Comparison of ENCODE assay signal across 10 cellular contexts in the genomic region with DNA sequence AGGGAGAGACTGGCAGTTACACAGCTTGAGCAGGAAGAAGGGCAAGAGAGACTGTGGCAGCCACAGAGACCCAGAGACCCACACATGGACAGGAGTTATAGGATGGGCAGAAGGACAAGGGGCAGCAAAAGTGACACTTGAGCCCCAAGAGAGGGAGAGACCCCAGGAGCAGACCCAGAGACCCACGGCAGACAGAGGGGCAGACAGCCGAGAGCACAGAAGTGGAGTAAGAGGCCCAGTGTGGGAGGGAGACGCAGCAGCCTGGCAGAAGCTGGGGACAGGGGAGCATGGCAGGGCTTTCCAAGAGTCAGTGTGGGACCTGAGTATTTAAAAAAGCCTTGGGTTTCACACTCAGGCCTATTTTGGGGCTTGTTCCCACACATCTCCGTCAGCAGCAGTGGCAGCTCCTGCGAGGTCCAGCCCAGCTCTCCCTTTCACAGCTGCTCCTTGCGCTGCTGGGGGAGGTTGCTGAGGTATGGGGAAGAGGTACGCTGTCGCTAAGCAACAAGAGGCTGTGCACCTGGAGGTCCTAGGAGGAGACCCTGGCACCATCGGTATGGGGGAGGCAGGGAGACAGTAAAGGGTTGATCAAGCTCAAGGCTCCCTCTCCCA. TPM values are rescaled to one million over a fixed set of nuclear protein-coding genes. Genes with fewer than 3 reads are reported as not detected.
DNase-seq lines count a peak whose midpoint lies in the region; ATAC-seq and TF ChIP-seq lines count a peak whose summit lies in the region.
"Had no signal": no experiment of that assay in that cellular context is flagged by ENCODE, and none has a peak within 500 bp of the region (broad histone marks: within the 10 kb centered on the region; RNA-seq: fewer than 3 reads in every experiment).

No MANE protein-coding gene starts in this region.

- no peak overlapping the region for H3K27ac ChIP-seq in mammary epithelial cell (ENCODE audit: insufficient read depth, low read depth, low read length)
- peak overlapping the region; percentile 74 for H3K27ac ChIP-seq in duodenal mucosa (ENCODE audit: low read depth, low read length)
- H3K27ac ChIP-seq in neural progenitor cell = no peak overlapping the region
- peak overlapping the region; percentile 80 to 89 (median 82) for H3K27ac ChIP-seq in upper lobe of left lung

- no peak for TF ChIP-seq EP300 in upper lobe of left lung (IDR thresholded peaks at IDR 0.05)

- H3K79me2 ChIP-seq in mammary epithelial cell (ENCODE audit: insufficient read depth, low read length) (no peaks in the 10 kb centered on the region), neural progenitor cell (ENCODE audit: low read depth) (no peaks in the 10 kb centered on the region)

- H3K9ac ChIP-seq in mammary epithelial cell (ENCODE audit: insufficient read depth, low read length) (no peak overlapping the region), duodenal mucosa (ENCODE audit: low read depth in 1 of 2, low read length in 2 of 2) (no peak overlapping the region), neural progenitor cell (no peak overlapping the region)

- BruUV-seq in MCF 10A (replicated peaks; lab: Mats Ljungman, UMichigan) (no TSS peak), mammary epithelial cell (replicated peaks; lab: Mats Ljungman, UMichigan) (no TSS peak)

- H3K4me3 Mint-ChIP-seq in MCF 10A (ENCODE audit: unreplicated experiment) = peak overlapping the region; percentile 52
- H3K4me3 Mint-ChIP-seq in neural progenitor cell = no peak overlapping the region

- 85% methylated on average over 9 of the region's 9 CpGs for WGBS in mammary epithelial cell (ENCODE audit: low coverage, missing lambda C conversion rate)
- 88 to 92% methylated on average over 9 of the region's 9 CpGs for WGBS in upper lobe of left lung, 2 donors

- POLR2A ChIA-PET in MCF 10A (lab: Yijun Ruan, JAX) = interaction anchor here (0.7 to 8.8 kb wide), 8 partner anchors 9 to 90 kb away, joined by 3 to 197 read pairs (median 12); a partner anchor contains a TSS

- H3K4me1 Mint-ChIP-seq in MCF 10A (ENCODE audit: insufficient read depth, unreplicated experiment) (peaks cover 54% of the 10 kb centered on the region), neural progenitor cell (peaks cover 18% of the 10 kb centered on the region)

- intact Hi-C loops in MCF 10A (cut with micrococcal nuclease) = loop anchor here (1.0 to 10.0 kb wide), 3 partner anchors 8 to 235 kb away; a partner anchor contains a TSS
- intact Hi-C loops in mammary epithelial cell (cut with micrococcal nuclease) = loop anchor here (10.0 kb wide), 1 partner anchor 235 kb away; a partner anchor contains a TSS

- CTCF ChIA-PET in MCF 10A (lab: Yijun Ruan, JAX) (interaction anchor here (0.6 to 3.8 kb wide), 11 partner anchors 8 to 150 kb away, joined by 3 to 24 read pairs (median 4); a partner anchor contains a TSS), mammary epithelial cell (lab: Charles Lee; ENCODE audit: low non-redundant PET) (no interaction called here)

- no peaks in the 10 kb centered on the region for H3K36me3 ChIP-seq in mammary epithelial cell (ENCODE audit: insufficient read depth, low read length)
- no peaks in the 10 kb centered on the region for H3K36me3 ChIP-seq in duodenal mucosa (ENCODE audit: control insufficient read depth in 1 of 2, insufficient read depth in 2 of 2, low read length in 2 of 2)
- H3K36me3 ChIP-seq in neural progenitor cell = no peaks in the 10 kb centered on the region
- H3K36me3 ChIP-seq in upper lobe of left lung = no peaks in the 10 kb centered on the region

- no peaks in the 10 kb centered on the region for H3K27me3 Mint-ChIP-seq in MCF 10A (ENCODE audit: insufficient read depth, unreplicated experiment)
- peaks cover 12% of the 10 kb centered on the region for H3K27me3 Mint-ChIP-seq in neural progenitor cell (ENCODE audit: insufficient read depth, low read depth)

- H3K9me3 ChIP-seq in mammary epithelial cell (replicated peaks; ENCODE audit: insufficient read depth, low read length) (no peaks in the 10 kb centered on the region), duodenal mucosa (ENCODE audit: control insufficient read depth in 1 of 2, low read length in 2 of 2) (no peaks in the 10 kb centered on the region), neural progenitor cell (ENCODE audit: low read depth) (no peaks in the 10 kb centered on the region), upper lobe of left lung (no peaks in the 10 kb centered on the region)

- H3K27ac Mint-ChIP-seq in MCF 10A (ENCODE audit: low read depth, unreplicated experiment) (peak overlapping the region; percentile 77), neural progenitor cell (peak overlapping the region; percentile 22)

- no peak for TF ChIP-seq CTCF in MCF 10A (IDR thresholded peaks at IDR 0.05; ENCODE audit: unreplicated experiment)
- TF ChIP-seq CTCF in mammary epithelial cell (conservative IDR thresholded peaks at IDR 0.05 in 1 of 2, IDR thresholded peaks at IDR 0.05 in 1 of 2; ENCODE audit: extremely low read depth in 1 of 2, insufficient read depth in 1 of 2, low read depth in 1 of 2, low read length in 2 of 2) = no peak
- no peak for TF ChIP-seq CTCF in neural progenitor cell (IDR thresholded peaks at IDR 0.05)
- TF ChIP-seq CTCF in upper lobe of left lung (IDR thresholded peaks at IDR 0.05) = no peak

- no peak for ATAC-seq in upper lobe of left lung (ENCODE audit: low FRiP score in 2 of 2)

- dilution Hi-C loops in mammary epithelial cell (cut with HindIII; ENCODE audit: low sequenced_read_pairs) = no loop called here

- H3K4me1 ChIP-seq in mammary epithelial cell (ENCODE audit: insufficient read depth, low read length) (peaks cover 10% of the 10 kb centered on the region), duodenal mucosa (ENCODE audit: control insufficient read depth in 1 of 2, insufficient read depth in 2 of 2, low read length in 2 of 2) (peaks cover 31 to 32% of the 10 kb centered on the region in 2 donors), neural progenitor cell (peaks cover 3% of the 10 kb centered on the region), upper lobe of left lung (peaks cover 49 to 65% (median 52%) of the 10 kb centered on the region in 4 donors)

- H4K20me1 ChIP-seq in mammary epithelial cell (ENCODE audit: insufficient read depth, low read length) (no peaks in the 10 kb centered on the region), neural progenitor cell (ENCODE audit: low read depth) (no peaks in the 10 kb centered on the region)

- H3K4me3 ChIP-seq in mammary epithelial cell (replicated peaks in 1 of 3; ENCODE audit: insufficient read depth in 1 of 3, low read depth in 2 of 3, low read length in 3 of 3) (no peak overlapping the region), duodenal mucosa (ENCODE audit: low read depth in 1 of 2, low read length in 2 of 2) (no peak overlapping the region), neural progenitor cell (no peak overlapping the region), upper lobe of left lung (no peak overlapping the region)

- H2AFZ ChIP-seq in mammary epithelial cell (ENCODE audit: low read depth, low read length) (no peak overlapping the region), neural progenitor cell (replicated peaks) (no peak overlapping the region)

- in situ Hi-C loops in mammary epithelial cell (cut with MboI; ENCODE audit: low sequenced_read_pairs in 2 of 2) = no loop called here

- no peaks in the 10 kb centered on the region for H3K27me3 ChIP-seq in mammary epithelial cell (ENCODE audit: insufficient read depth, low read length)
- H3K27me3 ChIP-seq in duodenal mucosa (ENCODE audit: control insufficient read depth in 1 of 2, insufficient read depth in 2 of 2, low read length in 2 of 2) = no peaks in the 10 kb centered on the region
- H3K27me3 ChIP-seq in neural progenitor cell = no peaks in the 10 kb centered on the region
- no peaks in the 10 kb centered on the region for H3K27me3 ChIP-seq in upper lobe of left lung

- H3K9me3 Mint-ChIP-seq in MCF 10A (ENCODE audit: unreplicated experiment) (no peaks in the 10 kb centered on the region), neural progenitor cell (no peaks in the 10 kb centered on the region)

- H3K36me3 Mint-ChIP-seq in MCF 10A (ENCODE audit: insufficient read depth, unreplicated experiment) (peaks cover 14% of the 10 kb centered on the region), neural progenitor cell (no peaks in the 10 kb centered on the region)

- H3F3A ChIP-seq in neural progenitor cell (ENCODE audit: low read depth) = peaks cover 5% of the 10 kb centered on the region

- no peak for TF ChIP-seq POLR2A in upper lobe of left lung (IDR thresholded peaks at IDR 0.05)

- DNase-seq in MCF 10A (ENCODE audit: unreplicated experiment) (no peak), mammary epithelial cell (no peak), neural progenitor cell (ENCODE audit: low spot score) (no peak), upper lobe of left lung (no peak), NCI-H2081 treated with DMSO at 0.1 percent for 48 hours (lab: John Stamatoyannopoulos, UW) (no peak), ecto neural progenitor cell (ENCODE audit: low spot score) (no peak), NCI-H345 treated with DMSO at 0.1 percent for 48 hours (lab: John Stamatoyannopoulos, UW; ENCODE audit: unreplicated experiment) (no peak)
- DNase-seq: activated naive CD4-positive, alpha-beta T cell; NCI-H2081 had no signal

- H3K4me2 ChIP-seq in mammary epithelial cell (ENCODE audit: insufficient read depth, low read depth, low read length) = no peak overlapping the region
- H3K4me2 ChIP-seq in neural progenitor cell = no peak overlapping the region

RNA-seq across cellular contexts. Expression of a gene that starts 9.0 kb away (rescaled TPM):
- total RNA-seq in MCF 10A (2022) (113 and 131 TPM in 2 replicates), mammary epithelial cell (10 to 100 TPM in 1 of 2 donors, 1 to 10 TPM in 1; 9.2 to 34.3 TPM), neural progenitor cell (ENCODE audit: low replicate concordance) (1.8 and 7.1 TPM in 2 replicates), upper lobe of left lung (100 to 1,000 TPM in 2 of 6 donors, 10 to 100 TPM in 4; 42.7 to 146 (median 58.7) TPM)
- 11.4 TPM for polyA plus RNA-seq in mammary epithelial cell
- polyA minus RNA-seq in mammary epithelial cell = 9.6 TPM

Comparison
In these comparisons a context has a peak if more than half of its experiments do, and no peak if none do; other contexts are left out.
1. H3K27ac ChIP-seq: peak in duodenal mucosa (single experiment) and upper lobe of left lung (4 of 4); none in mammary epithelial cell (single experiment) and neural progenitor cell (single experiment).